ENCODE assay signal across 8 cellular contexts in the genomic region with DNA sequence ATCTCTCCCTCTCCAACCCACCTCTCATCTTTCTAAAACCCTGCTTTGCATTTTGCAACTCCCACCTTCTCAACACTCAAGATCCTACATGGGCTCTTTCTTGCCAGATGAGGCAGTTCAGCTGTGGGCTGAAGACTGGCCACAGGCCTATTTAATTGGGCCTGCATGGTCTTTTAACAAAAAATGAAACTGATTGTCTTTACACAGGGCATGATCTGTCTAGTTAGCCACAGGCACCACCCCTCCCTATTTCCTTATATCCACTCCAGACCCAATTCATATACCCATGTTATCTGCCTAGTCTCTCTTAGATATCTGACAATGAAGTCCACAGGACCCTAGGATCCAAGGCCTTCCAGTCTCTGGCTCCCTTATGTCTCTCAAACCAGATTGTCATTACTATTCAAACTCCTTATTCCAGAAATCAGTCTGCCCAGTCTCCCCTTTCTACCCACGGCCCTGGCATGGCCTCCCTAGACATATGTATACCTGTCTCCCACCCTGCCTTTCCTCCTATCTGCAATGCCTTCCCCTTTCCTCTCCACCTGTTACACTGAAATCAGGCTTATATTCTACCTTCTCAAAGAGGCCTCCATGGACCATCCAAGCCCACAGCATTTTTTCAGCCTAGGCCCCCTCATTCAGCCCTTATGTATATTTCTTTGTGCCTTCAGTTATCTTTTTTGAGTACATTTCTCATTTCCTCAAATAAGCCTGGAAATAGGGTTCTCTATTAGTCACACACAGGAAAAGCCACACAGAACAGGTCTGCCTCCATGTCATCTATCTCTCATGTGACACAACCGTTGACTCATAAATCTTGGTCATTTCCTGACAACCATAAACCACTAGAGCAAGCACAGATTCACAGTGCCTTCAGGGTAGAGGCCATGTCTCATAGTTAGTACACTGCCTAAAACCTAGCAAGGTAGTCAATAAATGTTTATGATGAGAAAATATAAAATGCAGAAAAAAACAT. TPM values are rescaled to one million over a fixed set of nuclear protein-coding genes. Genes with fewer than 3 reads are reported as not detected.
A peak's percentile ranks its signal among the peaks of the same experiment; 100 is the strongest.
DNase-seq lines count a peak whose midpoint lies in the region; ATAC-seq and TF ChIP-seq lines count a peak whose summit lies in the region.

No MANE protein-coding gene starts in this region.

- no peaks in the 10 kb centered on the region for H3K36me3 Mint-ChIP-seq in stimulated activated memory B cell treated with anti-CD40 and anti-IgM and Interleukin-4, amounts not matched to agents 10 μg/mL and 1 μg/mL and 100 μg/mL, for 72 hours

- H3K4me3 Mint-ChIP-seq in stimulated activated memory B cell treated with anti-CD40 and anti-IgM and Interleukin-4, amounts not matched to agents 10 μg/mL and 1 μg/mL and 100 μg/mL, for 72 hours: no peak overlapping the region

- H3K27ac Mint-ChIP-seq in stimulated activated memory B cell treated with anti-CD40 and anti-IgM and Interleukin-4, amounts not matched to agents 10 μg/mL and 1 μg/mL and 100 μg/mL, for 72 hours: peak overlapping the region; percentile 64

- H3K4me1 ChIP-seq in HAP-1: no peaks in the 10 kb centered on the region

- H3K4me3 ChIP-seq in epithelial cell of proximal tubule (ENCODE audit: low read depth, low read length) (no peak overlapping the region), HAP-1 (no peak overlapping the region)

- in situ Hi-C loops in Caki2 (cut with HindIII; ENCODE audit: low pct_unique_long_range_greater_than_20kb, low sequenced_read_pairs) (no loop called here), HAP-1 (cut with MboI; ENCODE audit: low sequenced_read_pairs) (no loop called here)

- H3K27me3 ChIP-seq in HAP-1 (ENCODE audit: low read depth): no peaks in the 10 kb centered on the region

- H3K4me1 Mint-ChIP-seq in stimulated activated memory B cell treated with anti-CD40 and anti-IgM and Interleukin-4, amounts not matched to agents 10 μg/mL and 1 μg/mL and 100 μg/mL, for 72 hours: peaks cover 22% of the 10 kb centered on the region

- H3K27me3 Mint-ChIP-seq in stimulated activated memory B cell treated with anti-CD40 and anti-IgM and Interleukin-4, amounts not matched to agents 10 μg/mL and 1 μg/mL and 100 μg/mL, for 72 hours: no peaks in the 10 kb centered on the region

- DNase-seq in Caki2 (ENCODE audit: low read depth): peak; percentile 42
- DNase-seq in T-helper 1 cell: peak in 3 of 5 donors; percentile 12 to 93 (median 20)
- peak; percentile 67 for DNase-seq in epithelial cell of proximal tubule (ENCODE audit: low read depth)
- DNase-seq in NCI-H748 treated with DMSO at 0.1 percent for 48 hours (lab: John Stamatoyannopoulos, UW): no peak
- no peak for DNase-seq in HAP-1 (ENCODE audit: low spot score in 2 of 2)

- H3K36me3 ChIP-seq in HAP-1 (replicated peaks): peaks cover under 1% of the 10 kb centered on the region

- ATAC-seq in GM19395 (IDR thresholded peaks at IDR 0.05; ENCODE audit: unreplicated experiment) (peak; percentile 96), HG03354 (IDR thresholded peaks at IDR 0.05; ENCODE audit: poor library complexity, severe bottlenecking, unreplicated experiment) (peak; percentile 98)
- peak; percentile 94 for ATAC-seq in stimulated activated memory B cell treated with anti-CD40 and anti-IgM and Interleukin-4, amounts not matched to agents 10 μg/mL and 1 μg/mL and 100 μg/mL, for 72 hours

- H3K9me3 Mint-ChIP-seq in stimulated activated memory B cell treated with anti-CD40 and anti-IgM and Interleukin-4, amounts not matched to agents 10 μg/mL and 1 μg/mL and 100 μg/mL, for 72 hours: no peaks in the 10 kb centered on the region

- TF ChIP-seq CTCF in epithelial cell of proximal tubule (conservative IDR thresholded peaks at IDR 0.05; ENCODE audit: low read depth, low read length): no peak

- no peaks in the 10 kb centered on the region for H3K9me3 ChIP-seq in HAP-1

RNA-seq across cellular contexts. Expression of gene LPAR3, which starts 39.0 kb away (rescaled TPM):
- not detected in 2 replicates for total RNA-seq in Caki2 (2014; rRNA removed; shearing (Covaris generic); ENCODE audit: low replicate concordance)
- total RNA-seq in epithelial cell of proximal tubule: 1.2 and 1.8 TPM in 2 replicates

Comparison
In these comparisons a context has a peak if more than half of its experiments do, and no peak if none do; other contexts are left out.
1. DNase-seq: peak in Caki2 (single experiment), T-helper 1 cell (3 of 5) and epithelial cell of proximal tubule (single experiment); none in NCI-H748 treated with DMSO at 0.1 percent for 48 hours (single experiment) and HAP-1 (0 of 2).
2. Peak in every context shown above with its lines, with median percentiles within 50 percentile points of each other: ATAC-seq.